In the genomic region with DNA sequence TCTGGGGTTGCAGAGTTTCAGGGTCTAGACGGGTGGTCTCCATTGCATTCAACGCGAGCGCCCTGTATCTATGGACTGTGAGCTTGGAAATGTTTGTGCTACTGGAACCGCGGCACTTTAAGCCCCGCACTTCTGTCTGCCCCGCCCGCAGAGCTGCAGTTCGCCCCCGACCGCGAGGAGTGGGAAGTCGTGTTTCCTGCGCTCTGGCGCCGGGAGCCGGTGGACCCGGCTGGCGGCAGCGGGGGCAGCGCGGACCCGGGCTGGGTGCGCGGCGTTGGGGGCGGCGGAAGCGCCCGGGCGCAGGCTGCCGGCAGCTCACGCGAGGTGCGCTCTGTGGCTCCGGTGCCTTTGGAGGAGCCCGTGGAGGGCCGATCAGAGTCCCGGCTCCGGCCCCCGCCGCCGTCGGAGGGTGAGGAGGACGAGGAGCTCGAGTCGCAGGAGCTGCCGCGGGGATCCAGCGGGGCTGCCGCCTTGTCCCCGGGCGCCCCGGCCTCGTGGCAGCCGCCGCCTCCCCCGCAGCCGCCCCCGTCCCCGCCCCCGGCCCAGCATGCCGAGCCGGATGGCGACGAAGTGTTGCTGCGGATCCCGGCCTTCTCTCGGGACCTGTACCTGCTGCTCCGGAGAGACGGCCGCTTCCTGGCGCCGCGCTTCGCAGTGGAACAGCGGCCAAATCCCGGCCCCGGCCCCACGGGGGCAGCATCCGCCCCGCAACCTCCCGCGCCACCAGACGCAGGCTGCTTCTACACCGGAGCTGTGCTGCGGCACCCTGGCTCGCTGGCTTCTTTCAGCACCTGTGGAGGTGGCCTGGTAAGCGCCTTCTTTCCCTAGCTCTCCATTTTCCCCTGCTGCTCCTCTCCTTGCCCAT, we compare ENCODE assay signal across 8 cellular contexts. TPM values are rescaled to one million over a fixed set of nuclear protein-coding genes. Genes with fewer than 3 reads are reported as not detected.
DNase-seq lines count a peak whose midpoint lies in the region; ATAC-seq and TF ChIP-seq lines count a peak whose summit lies in the region.

No MANE protein-coding gene starts in this region.

- TF ChIP-seq CTCF in mammary epithelial cell (conservative IDR thresholded peaks at IDR 0.05 in 1 of 2, IDR thresholded peaks at IDR 0.05 in 1 of 2; ENCODE audit: extremely low read depth in 1 of 2, insufficient read depth in 1 of 2, low read depth in 1 of 2, low read length in 2 of 2) (no peak), suprapubic skin (IDR thresholded peaks at IDR 0.05) (no peak)

- 0% methylated on average over 1 of the region's 90 CpGs for WGBS in mammary epithelial cell (ENCODE audit: low coverage, missing lambda C conversion rate)
- WGBS in suprapubic skin, result 6% methylated on average over 10 of the region's 90 CpGs

- no peak overlapping the region for H3K9ac ChIP-seq in mammary epithelial cell (ENCODE audit: insufficient read depth, low read length)

- TF ChIP-seq EP300 in suprapubic skin (IDR thresholded peaks at IDR 0.05), result no peak

- H4K20me1 ChIP-seq in mammary epithelial cell (ENCODE audit: insufficient read depth, low read length), result no peaks in the 10 kb centered on the region

- no TSS peak for BruUV-seq in mammary epithelial cell (replicated peaks; lab: Mats Ljungman, UMichigan)

- in situ Hi-C loops in mammary epithelial cell (cut with MboI; ENCODE audit: low sequenced_read_pairs in 2 of 2), result no loop called here

- no peak overlapping the region for H3K27ac ChIP-seq in mammary epithelial cell (ENCODE audit: insufficient read depth, low read depth, low read length)
- H3K27ac ChIP-seq in suprapubic skin, result no peak overlapping the region

- H3K36me3 ChIP-seq in mammary epithelial cell (ENCODE audit: insufficient read depth, low read length) (no peaks in the 10 kb centered on the region), suprapubic skin (no peaks in the 10 kb centered on the region)

- peak; percentile 25 for DNase-seq in AG20443 (ENCODE audit: low spot score)
- DNase-seq in NCI-H1930 (lab: John Stamatoyannopoulos, UW), result peak; percentile 20 to 21
- DNase-seq in mammary epithelial cell, result peak; percentile 1
- no peak for DNase-seq in left lobe of liver (ENCODE audit: low spot score)
- DNase-seq in suprapubic skin (ENCODE audit: low spot score in 2 of 2), result no peak
- no peak for DNase-seq in medulla oblongata (ENCODE audit: extremely low spot score)

- TF ChIP-seq POLR2A in suprapubic skin (IDR thresholded peaks at IDR 0.05), result no peak

- no peaks in the 10 kb centered on the region for H3K9me3 ChIP-seq in mammary epithelial cell (replicated peaks; ENCODE audit: insufficient read depth, low read length)
- H3K9me3 ChIP-seq in suprapubic skin, result no peaks in the 10 kb centered on the region

- dilution Hi-C loops in mammary epithelial cell (cut with HindIII; ENCODE audit: low sequenced_read_pairs), result no loop called here

- no peaks in the 10 kb centered on the region for H3K79me2 ChIP-seq in mammary epithelial cell (ENCODE audit: insufficient read depth, low read length)

- H3K4me3 ChIP-seq in mammary epithelial cell (replicated peaks in 1 of 3; ENCODE audit: insufficient read depth in 1 of 3, low read depth in 2 of 3, low read length in 3 of 3), result peak overlapping the region; percentile 5 to 39 (median 37)
- peak overlapping the region; percentile 53 for H3K4me3 ChIP-seq in suprapubic skin

- ATAC-seq in GM19438 (IDR thresholded peaks at IDR 0.05; ENCODE audit: low read depth, unreplicated experiment) (peak; percentile 59), left lobe of liver (peak; percentile 50), HG02852 (IDR thresholded peaks at IDR 0.05; ENCODE audit: unreplicated experiment) (no peak)

- H3K27me3 ChIP-seq in mammary epithelial cell (ENCODE audit: insufficient read depth, low read length) (peaks cover 27% of the 10 kb centered on the region), suprapubic skin (peaks cover 32% of the 10 kb centered on the region)

- CTCF ChIA-PET in mammary epithelial cell (lab: Charles Lee; ENCODE audit: low non-redundant PET), result interaction anchor here (0.8 kb wide), 1 partner anchor 61 kb away, joined by 3 read pairs; no protein-coding TSS in a partner anchor

- intact Hi-C loops in mammary epithelial cell (cut with micrococcal nuclease), result loop anchor here (5.0 kb wide), 1 partner anchor 306 kb away; no protein-coding TSS in a partner anchor

- peak overlapping the region; percentile 94 for H3K4me2 ChIP-seq in mammary epithelial cell (ENCODE audit: insufficient read depth, low read depth, low read length)

- H2AFZ ChIP-seq in mammary epithelial cell (ENCODE audit: low read depth, low read length), result peak overlapping the region; percentile 82

- peaks cover 10% of the 10 kb centered on the region for H3K4me1 ChIP-seq in mammary epithelial cell (ENCODE audit: insufficient read depth, low read length)
- H3K4me1 ChIP-seq in suprapubic skin, result peaks cover 25% of the 10 kb centered on the region

RNA-seq across cellular contexts. Expression of a gene that starts 1.1 kb away (rescaled TPM):
- total RNA-seq in mammary epithelial cell, result under 1 TPM in 1 of 2 donors, not detected in 1; under 0.01 TPM
- polyA plus RNA-seq in mammary epithelial cell, result 0.01 TPM
- not detected for polyA minus RNA-seq in mammary epithelial cell
- total RNA-seq in left lobe of liver, result 0.23 TPM
- not detected for total RNA-seq in suprapubic skin

Comparison
In these comparisons a context has a peak if more than half of its experiments do, and no peak if none do; other contexts are left out.
1. DNase-seq: peak in AG20443 (single experiment), NCI-H1930 (2 of 2) and mammary epithelial cell (single experiment); none in left lobe of liver (single experiment), suprapubic skin (0 of 2) and medulla oblongata (single experiment).